ENCODE assay signal across 8 cellular contexts in the genomic region with DNA sequence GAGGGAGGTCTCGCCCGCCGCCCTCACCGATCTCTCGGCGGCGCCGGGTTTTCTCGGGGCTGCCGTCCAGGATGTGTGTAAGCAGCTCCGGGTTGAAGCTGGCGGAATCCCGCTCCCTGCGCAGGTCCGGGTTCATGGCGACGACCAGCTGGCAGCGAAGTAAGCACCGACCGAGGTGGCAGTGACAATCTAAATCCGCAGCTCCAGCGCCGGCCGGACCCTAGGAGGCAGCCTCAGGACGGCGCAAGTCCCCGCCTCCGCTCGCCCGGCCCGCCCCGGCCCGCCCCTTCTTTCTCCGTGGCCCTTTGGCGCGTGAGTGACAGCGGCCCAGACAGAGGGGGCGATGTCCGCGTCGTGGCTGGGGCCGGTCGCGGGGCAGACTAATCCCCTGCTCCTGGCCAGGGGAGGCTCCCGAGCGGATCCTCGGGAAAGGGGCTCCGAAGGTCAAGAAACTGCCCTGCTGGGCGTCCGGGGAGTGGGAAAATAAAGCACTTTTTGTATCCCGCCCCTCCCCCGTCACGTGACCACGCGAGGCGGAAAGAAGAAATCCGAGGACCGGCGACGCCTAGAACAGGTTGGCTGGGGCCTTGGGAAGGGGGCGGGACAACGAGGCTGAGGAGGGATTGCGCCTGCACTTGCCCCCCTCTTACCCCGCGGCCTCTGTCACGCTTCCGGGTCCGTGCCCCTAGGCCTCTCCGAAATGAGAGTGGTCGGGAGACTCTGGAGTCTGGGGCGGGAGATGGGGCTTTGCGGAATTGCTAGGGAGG. TPM values are rescaled to one million over a fixed set of nuclear protein-coding genes. Genes with fewer than 3 reads are reported as not detected.
DNase-seq lines count a peak whose midpoint lies in the region; ATAC-seq and TF ChIP-seq lines count a peak whose summit lies in the region.

A gene (minus strand): TSS at position 229 of the 767 bp plus-strand sequence. CDS start 93 bp downstream, at position 136.
A gene with protein sequence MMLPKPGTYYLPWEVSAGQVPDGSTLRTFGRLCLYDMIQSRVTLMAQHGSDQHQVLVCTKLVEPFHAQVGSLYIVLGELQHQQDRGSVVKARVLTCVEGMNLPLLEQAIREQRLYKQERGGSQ (plus strand): TSS at position 303 of the 767 bp plus-strand sequence. CDS start 6,953 bp downstream, outside the sequence.

- H3K4me2 ChIP-seq in KMS-11 = peak within 1 kb of the TSS; percentile 55

- H2AFZ ChIP-seq in KMS-11 (ENCODE audit: low read depth) = peak within 1 kb of the TSS; percentile 70

- peak within 1 kb of the TSS; percentile 83 for H3K9ac ChIP-seq in KMS-11

- peak; percentile 91 for ATAC-seq in GM21723 (IDR thresholded peaks at IDR 0.05; ENCODE audit: unreplicated experiment)
- ATAC-seq in esophagus mucosa = peak; percentile 92

- H3K27ac ChIP-seq in KMS-11 (peak within 1 kb of the TSS; percentile 78), Peyer's patch (peak within 1 kb of the TSS; percentile 96 to 99 (median 98)), muscle layer of duodenum (ENCODE audit: low read length) (peak within 1 kb of the TSS; percentile 100)

- H3K79me2 ChIP-seq in KMS-11 (ENCODE audit: insufficient read depth, low read depth) = peaks cover 10% of the 10 kb centered on the region; the same call in 1 of the 2 replicates

- TF ChIP-seq CTCF in KMS-11 (conservative IDR thresholded peaks at IDR 0.05; ENCODE audit: low read depth, low read length) (peak; percentile 31; the same call in 1 of the 2 replicates), Peyer's patch (IDR thresholded peaks at IDR 0.05) (peak; percentile 30 to 60 (median 46))

- no peaks in the 10 kb centered on the region for H4K20me1 ChIP-seq in KMS-11 (ENCODE audit: insufficient read depth)

- H3K4me1 ChIP-seq in KMS-11 (ENCODE audit: low read depth, poor library complexity, severe bottlenecking) = peaks cover 17% of the 10 kb centered on the region
- peaks cover 0 to 45% (median 4%) of the 10 kb centered on the region in 4 donors for H3K4me1 ChIP-seq in Peyer's patch
- H3K4me1 ChIP-seq in muscle layer of duodenum (ENCODE audit: control insufficient read depth in 1 of 2, insufficient read depth in 2 of 2, low read length in 2 of 2) = peaks cover 0 to 28% of the 10 kb centered on the region in 2 donors

- H3K27me3 ChIP-seq in KMS-11 (ENCODE audit: insufficient read depth, low read depth) (no peaks in the 10 kb centered on the region), Peyer's patch (no peaks in the 10 kb centered on the region), muscle layer of duodenum (ENCODE audit: low read depth, low read length) (no peaks in the 10 kb centered on the region)

- H3K9me3 ChIP-seq in Peyer's patch (no peaks in the 10 kb centered on the region), muscle layer of duodenum (ENCODE audit: control insufficient read depth in 1 of 2, low read length in 2 of 2) (no peaks in the 10 kb centered on the region)

- H3K4me3 ChIP-seq in KMS-11 (IDR thresholded peaks at IDR 0.05; ENCODE audit: insufficient read depth, low read depth, low read length) = no peak within 1 kb of the TSS
- peak within 1 kb of the TSS; percentile 70 to 96 (median 78) for H3K4me3 ChIP-seq in Peyer's patch
- peak within 1 kb of the TSS; percentile 80 for H3K4me3 ChIP-seq in muscle layer of duodenum (ENCODE audit: low read depth in 1 of 2, low read length in 2 of 2)

- H3K36me3 ChIP-seq in KMS-11 (ENCODE audit: insufficient read depth) (no peaks in the 10 kb centered on the region), Peyer's patch (no peaks in the 10 kb centered on the region), muscle layer of duodenum (ENCODE audit: control insufficient read depth in 1 of 2, insufficient read depth in 2 of 2, low read length in 2 of 2) (peaks cover 0 to 9% of the 10 kb centered on the region in 2 donors)

- peak; percentile 94 for DNase-seq in DMS79 (lab: John Stamatoyannopoulos, UW)
- peak; percentile 97 to 99 (median 98) for DNase-seq in Peyer's patch
- DNase-seq in activated T-cell treated with anti-CD3 and anti-CD28 coated beads, Interleukin-2, amount 50 U/mL, for 48 hours = peak; percentile 97
- peak; percentile 93 to 96 for DNase-seq in stimulated activated CD8-positive, alpha-beta memory T cell treated with anti-CD3 and anti-CD28 coated beads, Interleukin-7, amount 100 ng/mL, for 4 hours (ENCODE audit: low read depth in 2 of 2)

- TF ChIP-seq POLR2A in Peyer's patch (IDR thresholded peaks at IDR 0.05) = peak; percentile 95 to 97

RNA-seq across cellular contexts. Expression of the first gene that starts in this region (rescaled TPM):
- total RNA-seq in Peyer's patch (100 to 1,000 TPM in 3 of 4 donors, 10 to 100 TPM in 1; 26.4 to 268 (median 193) TPM), esophagus mucosa (66.0 TPM)

RNA-seq across cellular contexts. Expression of the second gene that starts in this region (rescaled TPM):
- total RNA-seq in Peyer's patch (10 to 100 TPM in 3 of 4 donors, not detected in 1; 15.2 to 95.1 (median 27.9) TPM), esophagus mucosa (25.5 TPM)
